Comparison of ENCODE assay signal across 1 cellular context in the genomic region with DNA sequence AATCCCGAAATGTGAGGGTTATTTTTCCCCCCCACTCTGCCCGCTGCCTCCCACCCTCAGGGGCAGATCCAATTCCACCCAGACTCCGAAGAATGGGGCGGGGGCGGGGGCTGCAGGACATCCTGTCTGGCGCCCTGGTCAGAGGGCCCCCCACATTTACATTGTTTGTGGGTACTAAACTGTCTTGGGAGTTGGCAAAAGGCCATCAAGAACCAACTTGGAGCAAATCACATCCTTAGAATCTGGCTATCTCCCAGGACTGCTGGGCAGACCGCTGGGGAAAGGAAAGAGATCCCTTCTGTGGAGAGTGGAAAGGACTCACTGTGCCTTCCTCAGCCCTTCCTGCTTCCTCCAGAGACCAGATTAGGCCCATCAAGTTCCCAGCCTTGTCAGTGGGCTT.
TF ChIP-seq lines count a peak whose summit lies in the region.

No MANE protein-coding gene starts in this region.

TF ChIP-seq in GM23338, 12 proteins besides CTCF, POLR2A, EP300 and RAD21 (continued from another document):
- TF ChIP-seq, protein P1, sequence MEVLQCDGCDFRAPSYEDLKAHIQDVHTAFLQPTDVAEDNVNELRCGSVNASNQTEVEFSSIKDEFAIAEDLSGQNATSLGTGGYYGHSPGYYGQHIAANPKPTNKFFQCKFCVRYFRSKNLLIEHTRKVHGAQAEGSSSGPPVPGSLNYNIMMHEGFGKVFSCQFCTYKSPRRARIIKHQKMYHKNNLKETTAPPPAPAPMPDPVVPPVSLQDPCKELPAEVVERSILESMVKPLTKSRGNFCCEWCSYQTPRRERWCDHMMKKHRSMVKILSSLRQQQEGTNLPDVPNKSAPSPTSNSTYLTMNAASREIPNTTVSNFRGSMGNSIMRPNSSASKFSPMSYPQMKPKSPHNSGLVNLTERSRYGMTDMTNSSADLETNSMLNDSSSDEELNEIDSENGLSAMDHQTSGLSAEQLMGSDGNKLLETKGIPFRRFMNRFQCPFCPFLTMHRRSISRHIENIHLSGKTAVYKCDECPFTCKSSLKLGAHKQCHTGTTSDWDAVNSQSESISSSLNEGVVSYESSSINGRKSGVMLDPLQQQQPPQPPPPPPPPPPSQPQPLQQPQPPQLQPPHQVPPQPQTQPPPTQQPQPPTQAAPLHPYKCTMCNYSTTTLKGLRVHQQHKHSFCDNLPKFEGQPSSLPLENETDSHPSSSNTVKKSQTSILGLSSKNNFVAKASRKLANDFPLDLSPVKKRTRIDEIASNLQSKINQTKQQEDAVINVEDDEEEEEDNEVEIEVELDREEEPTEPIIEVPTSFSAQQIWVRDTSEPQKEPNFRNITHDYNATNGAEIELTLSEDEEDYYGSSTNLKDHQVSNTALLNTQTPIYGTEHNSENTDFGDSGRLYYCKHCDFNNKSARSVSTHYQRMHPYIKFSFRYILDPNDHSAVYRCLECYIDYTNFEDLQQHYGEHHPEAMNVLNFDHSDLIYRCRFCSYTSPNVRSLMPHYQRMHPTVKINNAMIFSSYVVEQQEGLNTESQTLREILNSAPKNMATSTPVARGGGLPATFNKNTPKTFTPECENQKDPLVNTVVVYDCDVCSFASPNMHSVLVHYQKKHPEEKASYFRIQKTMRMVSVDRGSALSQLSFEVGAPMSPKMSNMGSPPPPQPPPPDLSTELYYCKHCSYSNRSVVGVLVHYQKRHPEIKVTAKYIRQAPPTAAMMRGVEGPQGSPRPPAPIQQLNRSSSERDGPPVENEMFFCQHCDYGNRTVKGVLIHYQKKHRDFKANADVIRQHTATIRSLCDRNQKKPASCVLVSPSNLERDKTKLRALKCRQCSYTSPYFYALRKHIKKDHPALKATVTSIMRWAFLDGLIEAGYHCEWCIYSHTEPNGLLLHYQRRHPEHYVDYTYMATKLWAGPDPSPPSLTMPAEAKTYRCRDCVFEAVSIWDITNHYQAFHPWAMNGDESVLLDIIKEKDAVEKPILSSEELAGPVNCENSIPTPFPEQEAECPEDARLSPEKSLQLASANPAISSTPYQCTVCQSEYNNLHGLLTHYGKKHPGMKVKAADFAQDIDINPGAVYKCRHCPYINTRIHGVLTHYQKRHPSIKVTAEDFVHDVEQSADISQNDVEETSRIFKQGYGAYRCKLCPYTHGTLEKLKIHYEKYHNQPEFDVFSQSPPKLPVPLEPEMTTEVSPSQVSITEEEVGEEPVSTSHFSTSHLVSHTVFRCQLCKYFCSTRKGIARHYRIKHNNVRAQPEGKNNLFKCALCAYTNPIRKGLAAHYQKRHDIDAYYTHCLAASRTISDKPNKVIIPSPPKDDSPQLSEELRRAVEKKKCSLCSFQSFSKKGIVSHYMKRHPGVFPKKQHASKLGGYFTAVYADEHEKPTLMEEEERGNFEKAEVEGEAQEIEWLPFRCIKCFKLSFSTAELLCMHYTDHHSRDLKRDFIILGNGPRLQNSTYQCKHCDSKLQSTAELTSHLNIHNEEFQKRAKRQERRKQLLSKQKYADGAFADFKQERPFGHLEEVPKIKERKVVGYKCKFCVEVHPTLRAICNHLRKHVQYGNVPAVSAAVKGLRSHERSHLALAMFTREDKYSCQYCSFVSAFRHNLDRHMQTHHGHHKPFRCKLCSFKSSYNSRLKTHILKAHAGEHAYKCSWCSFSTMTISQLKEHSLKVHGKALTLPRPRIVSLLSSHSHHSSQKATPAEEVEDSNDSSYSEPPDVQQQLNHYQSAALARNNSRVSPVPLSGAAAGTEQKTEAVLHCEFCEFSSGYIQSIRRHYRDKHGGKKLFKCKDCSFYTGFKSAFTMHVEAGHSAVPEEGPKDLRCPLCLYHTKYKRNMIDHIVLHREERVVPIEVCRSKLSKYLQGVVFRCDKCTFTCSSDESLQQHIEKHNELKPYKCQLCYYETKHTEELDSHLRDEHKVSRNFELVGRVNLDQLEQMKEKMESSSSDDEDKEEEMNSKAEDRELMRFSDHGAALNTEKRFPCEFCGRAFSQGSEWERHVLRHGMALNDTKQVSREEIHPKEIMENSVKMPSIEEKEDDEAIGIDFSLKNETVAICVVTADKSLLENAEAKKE (CRISPR knock-in tag; IDR thresholded peaks at IDR 0.05): no peak
- TF ChIP-seq, protein P2, sequence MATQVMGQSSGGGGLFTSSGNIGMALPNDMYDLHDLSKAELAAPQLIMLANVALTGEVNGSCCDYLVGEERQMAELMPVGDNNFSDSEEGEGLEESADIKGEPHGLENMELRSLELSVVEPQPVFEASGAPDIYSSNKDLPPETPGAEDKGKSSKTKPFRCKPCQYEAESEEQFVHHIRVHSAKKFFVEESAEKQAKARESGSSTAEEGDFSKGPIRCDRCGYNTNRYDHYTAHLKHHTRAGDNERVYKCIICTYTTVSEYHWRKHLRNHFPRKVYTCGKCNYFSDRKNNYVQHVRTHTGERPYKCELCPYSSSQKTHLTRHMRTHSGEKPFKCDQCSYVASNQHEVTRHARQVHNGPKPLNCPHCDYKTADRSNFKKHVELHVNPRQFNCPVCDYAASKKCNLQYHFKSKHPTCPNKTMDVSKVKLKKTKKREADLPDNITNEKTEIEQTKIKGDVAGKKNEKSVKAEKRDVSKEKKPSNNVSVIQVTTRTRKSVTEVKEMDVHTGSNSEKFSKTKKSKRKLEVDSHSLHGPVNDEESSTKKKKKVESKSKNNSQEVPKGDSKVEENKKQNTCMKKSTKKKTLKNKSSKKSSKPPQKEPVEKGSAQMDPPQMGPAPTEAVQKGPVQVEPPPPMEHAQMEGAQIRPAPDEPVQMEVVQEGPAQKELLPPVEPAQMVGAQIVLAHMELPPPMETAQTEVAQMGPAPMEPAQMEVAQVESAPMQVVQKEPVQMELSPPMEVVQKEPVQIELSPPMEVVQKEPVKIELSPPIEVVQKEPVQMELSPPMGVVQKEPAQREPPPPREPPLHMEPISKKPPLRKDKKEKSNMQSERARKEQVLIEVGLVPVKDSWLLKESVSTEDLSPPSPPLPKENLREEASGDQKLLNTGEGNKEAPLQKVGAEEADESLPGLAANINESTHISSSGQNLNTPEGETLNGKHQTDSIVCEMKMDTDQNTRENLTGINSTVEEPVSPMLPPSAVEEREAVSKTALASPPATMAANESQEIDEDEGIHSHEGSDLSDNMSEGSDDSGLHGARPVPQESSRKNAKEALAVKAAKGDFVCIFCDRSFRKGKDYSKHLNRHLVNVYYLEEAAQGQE (IDR thresholded peaks at IDR 0.05; ENCODE audit: unreplicated experiment): no peak
- TF ChIP-seq, protein P3, sequence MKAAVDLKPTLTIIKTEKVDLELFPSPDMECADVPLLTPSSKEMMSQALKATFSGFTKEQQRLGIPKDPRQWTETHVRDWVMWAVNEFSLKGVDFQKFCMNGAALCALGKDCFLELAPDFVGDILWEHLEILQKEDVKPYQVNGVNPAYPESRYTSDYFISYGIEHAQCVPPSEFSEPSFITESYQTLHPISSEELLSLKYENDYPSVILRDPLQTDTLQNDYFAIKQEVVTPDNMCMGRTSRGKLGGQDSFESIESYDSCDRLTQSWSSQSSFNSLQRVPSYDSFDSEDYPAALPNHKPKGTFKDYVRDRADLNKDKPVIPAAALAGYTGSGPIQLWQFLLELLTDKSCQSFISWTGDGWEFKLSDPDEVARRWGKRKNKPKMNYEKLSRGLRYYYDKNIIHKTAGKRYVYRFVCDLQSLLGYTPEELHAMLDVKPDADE (IDR thresholded peaks at IDR 0.05): no peak
- TF ChIP-seq CREB1 (CRISPR knock-in tag; IDR thresholded peaks at IDR 0.05; ENCODE audit: low read depth) (no peak), ZNF114 (CRISPR knock-in tag; IDR thresholded peaks at IDR 0.05) (no peak), EZH2 (IDR thresholded peaks at IDR 0.05; ENCODE audit: low read depth, unreplicated experiment) (no peak), STAT1 (IDR thresholded peaks at IDR 0.05; ENCODE audit: unreplicated experiment) (no peak), POLR2AphosphoS5 (IDR thresholded peaks at IDR 0.05; ENCODE audit: low read depth) (no peak)
